ENCODE assay signal across 22 cellular contexts in genomic region chr16:80631581-80631980, GRCh38.
"Had no signal": no experiment of that assay in that cellular context is flagged by ENCODE, and none has a peak within 500 bp of the region (broad histone marks: within the 10 kb centered on the region; RNA-seq: fewer than 3 reads in every experiment).

No MANE protein-coding gene starts in this region.

- H3K4me3 ChIP-seq: esophagus squamous epithelium, heart left ventricle, prostate gland, sigmoid colon, stomach, thoracic aorta, transverse colon had no signal

- H3K36me3 ChIP-seq: prostate gland, sigmoid colon, thoracic aorta, transverse colon had no signal

- H3K27ac Mint-ChIP-seq: dendritic cell treated with granulocyte-macrophage colony-stimulating factor and Interleukin-4, amounts not matched to agents 40 ng/mL and 50 ng/mL, for 4 days; effector memory CD8-positive, alpha-beta T cell; naive thymus-derived CD4-positive, alpha-beta T cell; nephron progenitor cell had no signal

- ATAC-seq: effector memory CD8-positive, alpha-beta T cell; foreskin keratinocyte; heart left ventricle; left lobe of liver; naive thymus-derived CD4-positive, alpha-beta T cell had no signal

- H3K4me3 Mint-ChIP-seq: dendritic cell treated with granulocyte-macrophage colony-stimulating factor and Interleukin-4, amounts not matched to agents 40 ng/mL and 50 ng/mL, for 4 days; effector memory CD8-positive, alpha-beta T cell; naive thymus-derived CD4-positive, alpha-beta T cell; nephron progenitor cell had no signal

- H3K4me1 ChIP-seq: esophagus squamous epithelium, foreskin keratinocyte, heart left ventricle, parathyroid adenoma, prostate gland, sigmoid colon, stomach, transverse colon had no signal

- H3K9me3 ChIP-seq: esophagus squamous epithelium, prostate gland, thoracic aorta had no signal

- H3K27me3 ChIP-seq: esophagus squamous epithelium, foreskin keratinocyte, heart left ventricle, sigmoid colon, stomach, transverse colon had no signal

- H3K27ac ChIP-seq: epithelial cell of prostate, esophagus squamous epithelium, foreskin keratinocyte, heart left ventricle, parathyroid adenoma, prostate gland, sigmoid colon, stomach, thoracic aorta, transverse colon had no signal

- H3K27me3 Mint-ChIP-seq: dendritic cell treated with granulocyte-macrophage colony-stimulating factor and Interleukin-4, amounts not matched to agents 40 ng/mL and 50 ng/mL, for 4 days; effector memory CD8-positive, alpha-beta T cell; naive thymus-derived CD4-positive, alpha-beta T cell had no signal

- DNase-seq: effector memory CD8-positive, alpha-beta T cell; esophagus squamous epithelium; heart left ventricle; hippocampal formation; kidney glomerular epithelial cell; mammary epithelial cell; naive thymus-derived CD4-positive, alpha-beta T cell; nephron progenitor cell; sigmoid colon; small intestine; stimulated activated CD4-positive, alpha-beta T cell treated with anti-CD3 and anti-CD28 coated beads, Interleukin-12 subunit alpha, Interleukin-12 subunit beta, amount 100 ng/mL, for 4 hours; stimulated activated naive CD4-positive, alpha-beta T cell; stomach; substantia nigra; transverse colon had no signal

- H3K4me1 Mint-ChIP-seq: nephron progenitor cell had no signal
